ENCODE assay signal across 8 cellular contexts in genomic region chr2:47653909-47654789, GRCh38.
A peak's percentile ranks its signal among the peaks of the same experiment; 100 is the strongest.
DNase-seq lines count a peak whose midpoint lies in the region; ATAC-seq and TF ChIP-seq lines count a peak whose summit lies in the region.

No MANE protein-coding gene starts in this region.

- H4K20me1 ChIP-seq in OCI-LY1 (ENCODE audit: insufficient read depth, low read length) (no peaks in the 10 kb centered on the region), fibroblast of lung (ENCODE audit: control insufficient read depth, extremely low read depth, insufficient read depth, low read length) (no peaks in the 10 kb centered on the region)

- H3K27me3 ChIP-seq in OCI-LY1 (ENCODE audit: insufficient read depth, low read length) (no peaks in the 10 kb centered on the region), fibroblast of lung (ENCODE audit: control insufficient read depth, insufficient read depth, low read length) (peaks cover 3% of the 10 kb centered on the region)

- no peaks in the 10 kb centered on the region; the same call in 1 of the 2 replicates for H3F3A ChIP-seq in OCI-LY1 (ENCODE audit: insufficient read depth, low read length)

- no peaks in the 10 kb centered on the region for H3K9me2 ChIP-seq in OCI-LY1 (ENCODE audit: low read depth, low read length)

- H3K79me2 ChIP-seq in OCI-LY1 (ENCODE audit: insufficient read depth, low read length) = no peaks in the 10 kb centered on the region
- no peaks in the 10 kb centered on the region for H3K79me2 ChIP-seq in fibroblast of lung (ENCODE audit: control insufficient read depth, insufficient read depth, low read length)

- DNase-seq in DMS 273 (lab: John Stamatoyannopoulos, UW; ENCODE audit: unreplicated experiment) = peak; percentile 11
- DNase-seq in DMS 273 treated with DMSO at 0.1 percent for 48 hours (lab: John Stamatoyannopoulos, UW) = no peak
- peak; percentile 11 to 25 for DNase-seq in fibroblast of lung (ENCODE audit: low read depth in 2 of 2)
- DNase-seq in sciatic nerve (ENCODE audit: low spot score) = peak; percentile 56
- DNase-seq in GOT3 (lab: John Stamatoyannopoulos, UW) = no peak

- H3K9me3 ChIP-seq in OCI-LY1 (ENCODE audit: low read length) = no peaks in the 10 kb centered on the region
- no peaks in the 10 kb centered on the region for H3K9me3 ChIP-seq in fibroblast of lung (ENCODE audit: control insufficient read depth, insufficient read depth, low read depth, low read length)

- peak; percentile 72 for ATAC-seq in sciatic nerve
- ATAC-seq in GM19452 (IDR thresholded peaks at IDR 0.05; ENCODE audit: unreplicated experiment) = no peak
- no peak for ATAC-seq in HG03520 (IDR thresholded peaks at IDR 0.05; ENCODE audit: unreplicated experiment)

- TF ChIP-seq CTCF in OCI-LY1 (IDR thresholded peaks at IDR 0.05; ENCODE audit: low read length) (peak; percentile 71), fibroblast of lung (conservative IDR thresholded peaks at IDR 0.05 in 1 of 2, IDR thresholded peaks at IDR 0.05 in 1 of 2; ENCODE audit: low read depth in 1 of 2, low read length in 2 of 2) (peak; percentile 12 to 41)

- H3K4me3 ChIP-seq in OCI-LY1 (ENCODE audit: low read depth, low read length, poor library complexity, severe bottlenecking) = peak overlapping the region; percentile 11
- no peak overlapping the region for H3K4me3 ChIP-seq in fibroblast of lung (replicated peaks in 1 of 4; ENCODE audit: control extremely low read depth in 1 of 4, insufficient read depth in 1 of 4, low read depth in 3 of 4, low read length in 4 of 4)

- H3K4me1 ChIP-seq in OCI-LY1 (ENCODE audit: insufficient read depth, low read length, severe bottlenecking) = peaks cover 82% of the 10 kb centered on the region
- H3K4me1 ChIP-seq in fibroblast of lung (ENCODE audit: control insufficient read depth, extremely low read depth, insufficient read depth, low read length) = no peaks in the 10 kb centered on the region

- peak overlapping the region; percentile 99 for H3K27ac ChIP-seq in OCI-LY1 (ENCODE audit: low read depth, low read length, poor library complexity, severe bottlenecking)
- no peak overlapping the region for H3K27ac ChIP-seq in fibroblast of lung (ENCODE audit: insufficient read depth, low read length)

- intact Hi-C loops in sciatic nerve (cut with DNase I) = no loop called here

- H3K4me2 ChIP-seq in OCI-LY1 (ENCODE audit: low read length) = peak overlapping the region; percentile 50
- no peak overlapping the region for H3K4me2 ChIP-seq in fibroblast of lung (ENCODE audit: extremely low read depth, insufficient read depth, low read length)

- no peak overlapping the region for H2AFZ ChIP-seq in OCI-LY1 (ENCODE audit: low read length)
- H2AFZ ChIP-seq in fibroblast of lung (ENCODE audit: low read length) = no peak overlapping the region

- H3K36me3 ChIP-seq in OCI-LY1 (ENCODE audit: insufficient read depth, low read length) (no peaks in the 10 kb centered on the region), fibroblast of lung (ENCODE audit: control insufficient read depth, insufficient read depth, low read length) (no peaks in the 10 kb centered on the region)

- peak overlapping the region; percentile 67 for H3K9ac ChIP-seq in OCI-LY1 (ENCODE audit: low read length)
- H3K9ac ChIP-seq in fibroblast of lung (ENCODE audit: insufficient read depth, low read length) = no peak overlapping the region

Comparison
In these comparisons a context has a peak if more than half of its experiments do, and no peak if none do; other contexts are left out.
1. DNase-seq: peak in DMS 273 (single experiment), fibroblast of lung (2 of 2) and sciatic nerve (single experiment); none in DMS 273 treated with DMSO at 0.1 percent for 48 hours (single experiment) and GOT3 (single experiment).